9 cellular contexts compared by ENCODE assay signal in the genomic region with DNA sequence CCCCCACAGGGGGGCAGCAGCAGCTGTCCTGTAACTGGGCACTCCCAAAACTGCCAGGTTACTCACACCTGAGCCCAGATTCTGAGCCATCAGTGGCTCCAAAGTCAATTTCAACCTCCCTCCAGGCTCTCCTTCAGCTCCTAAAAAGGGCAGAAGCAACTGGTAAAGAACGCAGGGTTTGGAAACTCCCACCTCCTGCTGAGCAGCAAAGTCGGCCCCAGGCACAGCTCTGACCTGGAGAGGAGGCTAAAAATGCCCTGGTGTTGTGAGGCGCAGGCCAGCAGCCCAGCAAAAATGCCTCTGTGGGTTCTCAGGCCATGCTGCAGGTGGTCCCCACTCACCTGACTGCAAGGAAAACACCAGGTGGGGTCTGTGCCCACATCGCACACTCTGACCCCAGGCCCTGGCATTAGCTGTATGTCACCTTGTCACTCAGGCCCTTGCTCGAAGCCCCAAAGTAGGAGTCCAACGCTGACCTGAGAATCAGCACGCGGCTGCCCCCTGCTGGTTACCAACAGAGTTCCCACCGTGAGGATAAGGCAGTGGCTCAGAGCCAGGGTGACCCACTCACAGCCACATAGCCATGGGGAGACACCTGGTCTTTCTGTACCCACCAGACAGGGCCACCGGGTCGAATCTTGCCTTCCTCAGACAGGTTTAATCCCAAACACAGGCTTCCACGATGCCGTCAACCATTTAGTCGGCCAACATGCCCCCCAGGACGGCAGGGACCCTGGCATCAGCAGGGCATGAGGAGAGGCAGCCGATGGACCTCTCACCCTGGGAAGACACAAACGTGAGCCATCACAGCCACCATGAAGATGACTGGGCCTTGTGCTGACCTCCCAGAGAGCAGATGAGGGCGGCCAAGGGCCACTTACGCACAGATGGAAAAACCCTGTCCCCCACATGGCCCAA. TPM values are rescaled to one million over a fixed set of nuclear protein-coding genes. Genes with fewer than 3 reads are reported as not detected.
DNase-seq lines count a peak whose midpoint lies in the region; ATAC-seq, FAIRE-seq and TF ChIP-seq lines count a peak whose summit lies in the region.
"Had no signal": no experiment of that assay in that cellular context is flagged by ENCODE, and none has a peak within 500 bp of the region (broad histone marks: within the 10 kb centered on the region; RNA-seq: fewer than 3 reads in every experiment).

No MANE protein-coding gene starts in this region.

- H3K27me3 ChIP-seq in bronchial epithelial cell (ENCODE audit: control insufficient read depth, insufficient read depth, low read length), result no peaks in the 10 kb centered on the region

- no peaks in the 10 kb centered on the region for H3K27me3 Mint-ChIP-seq in activated B cell treated with CpG ODN at 0.5 μM for 24 hours
- H3K27me3 Mint-ChIP-seq: dendritic cell treated with granulocyte-macrophage colony-stimulating factor and Interleukin-4, amounts not matched to agents 40 ng/mL and 50 ng/mL, for 4 days had no signal

- H3K36me3 ChIP-seq in bronchial epithelial cell (ENCODE audit: control insufficient read depth, insufficient read depth, low read length), result peaks cover 33% of the 10 kb centered on the region

- no peak overlapping the region for H3K4me3 ChIP-seq in bronchial epithelial cell (ENCODE audit: low read depth, low read length)

- intact Hi-C loops in activated B cell treated with CpG ODN at 0.5 μM for 24 hours (cut with micrococcal nuclease), result loop anchor here (1.0 to 2.0 kb wide), 3 partner anchors 64 to 246 kb away; a partner anchor contains a TSS

- peak; percentile 20 for DNase-seq in GDM1 (lab: John Stamatoyannopoulos, UW)
- DNase-seq in M059J (ENCODE audit: low read depth), result peak; percentile 17
- DNase-seq in activated B cell treated with CpG ODN at 0.5 μM for 24 hours, result peak; percentile 64
- DNase-seq in bronchial epithelial cell (ENCODE audit: low read depth), result peak; percentile 34
- DNase-seq in kidney glomerular epithelial cell (lab: John Stamatoyannopoulos, UW), result peak; percentile 35
- peak; percentile 69 for DNase-seq in stimulated activated CD4-positive, alpha-beta T cell treated with anti-CD3 and anti-CD28 coated beads, Interleukin-4, amount 100 ng/mL, for 1 hour

- no peak overlapping the region for H3K27ac Mint-ChIP-seq in activated B cell treated with CpG ODN at 0.5 μM for 24 hours
- H3K27ac Mint-ChIP-seq: dendritic cell treated with granulocyte-macrophage colony-stimulating factor and Interleukin-4, amounts not matched to agents 40 ng/mL and 50 ng/mL, for 4 days had no signal

- peak; percentile 86 for ATAC-seq in activated B cell treated with CpG ODN at 0.5 μM for 24 hours (ENCODE audit: low read depth)
- no peak for ATAC-seq in HG03039 (IDR thresholded peaks at IDR 0.05; ENCODE audit: unreplicated experiment)
- no peak for ATAC-seq in HG02970 (IDR thresholded peaks at IDR 0.05; ENCODE audit: low FRiP score, unreplicated experiment)

- POLR2A ChIA-PET in activated B cell treated with CpG ODN at 0.5 μM for 24 hours (lab: Charles Lee), result interaction anchor here (0.6 to 1.4 kb wide), 3 partner anchors 86 to 129 kb away, joined by 4 to 9 read pairs (median 5); a partner anchor contains a TSS

- TF ChIP-seq CTCF in activated B cell treated with CpG ODN at 0.5 μM for 24 hours (IDR thresholded peaks at IDR 0.05) (peak; percentile 23), bronchial epithelial cell (IDR thresholded peaks at IDR 0.05; ENCODE audit: insufficient read depth, low read length, severe bottlenecking) (peak; percentile 81)

- CTCF ChIA-PET in activated B cell treated with CpG ODN at 0.5 μM for 24 hours (lab: Charles Lee), result interaction anchor here (1.3 to 2.3 kb wide), 3 partner anchors 9 to 131 kb away, joined by 4 to 19 read pairs (median 5); no protein-coding TSS in a partner anchor

- H3K36me3 Mint-ChIP-seq in activated B cell treated with CpG ODN at 0.5 μM for 24 hours (ENCODE audit: low read depth), result peaks cover 63% of the 10 kb centered on the region

- H3K4me1 Mint-ChIP-seq in activated B cell treated with CpG ODN at 0.5 μM for 24 hours, result no peaks in the 10 kb centered on the region

- no peak overlapping the region for H3K4me3 Mint-ChIP-seq in activated B cell treated with CpG ODN at 0.5 μM for 24 hours
- H3K4me3 Mint-ChIP-seq: dendritic cell treated with granulocyte-macrophage colony-stimulating factor and Interleukin-4, amounts not matched to agents 40 ng/mL and 50 ng/mL, for 4 days had no signal

- FAIRE-seq in bronchial epithelial cell (lab: Jason Lieb, UNC), result peak; percentile 36

- H3K9me3 Mint-ChIP-seq in activated B cell treated with CpG ODN at 0.5 μM for 24 hours, result no peaks in the 10 kb centered on the region
- H3K9me3 Mint-ChIP-seq: dendritic cell treated with granulocyte-macrophage colony-stimulating factor and Interleukin-4, amounts not matched to agents 40 ng/mL and 50 ng/mL, for 4 days had no signal

RNA-seq across cellular contexts. Expression of a gene that starts 11.1 kb away (rescaled TPM):
- 21.5 and 22.5 TPM in 2 replicates for total RNA-seq in M059J (2014; rRNA removed; shearing (Covaris generic))
- total RNA-seq in activated B cell treated with CpG ODN at 0.5 μM for 24 hours (39.0 and 43.9 TPM in 2 replicates), bronchial epithelial cell (14.3 and 28.2 TPM in 2 replicates)

RNA-seq across cellular contexts. Expression of a gene that starts 27.6 kb away (rescaled TPM):
- total RNA-seq in M059J (2014; rRNA removed; shearing (Covaris generic)), result 0.25 TPM in 1 of 2 replicates, not detected in the other
- total RNA-seq in activated B cell treated with CpG ODN at 0.5 μM for 24 hours (not detected in 2 replicates), bronchial epithelial cell (under 0.01 TPM in 1 of 2 replicates, not detected in the other)

RNA-seq across cellular contexts. Expression of a gene that starts 56.5 kb away (rescaled TPM):
- 13.4 and 15.8 TPM in 2 replicates for total RNA-seq in M059J (2014; rRNA removed; shearing (Covaris generic))
- 13.0 and 15.1 TPM in 2 replicates for total RNA-seq in activated B cell treated with CpG ODN at 0.5 μM for 24 hours
- 17.4 and 23.6 TPM in 2 replicates for total RNA-seq in bronchial epithelial cell

Comparison
In these comparisons a context has a peak if more than half of its experiments do, and no peak if none do; other contexts are left out.
1. DNase-seq: peak in every context shown above with its lines; median percentile 69 in stimulated activated CD4-positive, alpha-beta T cell treated with anti-CD3 and anti-CD28 coated beads, Interleukin-4, amount 100 ng/mL, for 1 hour; 64 in activated B cell treated with CpG ODN at 0.5 μM for 24 hours; 35 in kidney glomerular epithelial cell; 34 in bronchial epithelial cell; 20 in GDM1; 17 in M059J.